In the genomic region with DNA sequence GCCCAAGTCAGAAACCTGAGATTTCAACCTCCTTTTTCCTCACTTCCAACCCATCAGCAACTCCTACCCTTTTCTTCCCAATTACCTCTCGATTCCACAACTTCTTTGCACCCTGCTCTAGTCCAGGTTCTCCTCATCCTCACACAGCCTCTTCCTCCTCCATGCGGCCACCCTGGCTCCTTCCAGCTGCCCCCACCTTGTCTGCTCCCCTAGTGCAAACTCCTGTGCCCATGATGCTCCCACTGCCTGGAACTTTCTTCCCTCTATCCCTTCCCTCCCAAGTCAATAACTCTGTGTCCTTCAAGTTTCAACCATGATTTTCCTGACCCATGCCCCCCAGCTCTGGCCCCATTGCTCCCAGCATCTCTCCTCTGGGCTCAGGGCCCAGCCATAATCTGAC, we compare ENCODE assay signal across 17 cellular contexts. TPM values are rescaled to one million over a fixed set of nuclear protein-coding genes. Genes with fewer than 3 reads are reported as not detected.
DNase-seq lines count a peak whose midpoint lies in the region; ATAC-seq, FAIRE-seq and TF ChIP-seq lines count a peak whose summit lies in the region.
"Had no signal": no experiment of that assay in that cellular context is flagged by ENCODE, and none has a peak within 500 bp of the region (broad histone marks: within the 10 kb centered on the region; RNA-seq: fewer than 3 reads in every experiment).

No MANE protein-coding gene starts in this region.

- no peak for TF ChIP-seq RAD21 in H1 (IDR thresholded peaks at IDR 0.05 in 1 of 2, conservative IDR thresholded peaks at IDR 0.05 in 1 of 2; ENCODE audit: low read depth in 2 of 2, low read length in 2 of 2)

- WGBS in H1 (ENCODE audit: extremely low coverage in 1 of 2, insufficient coverage in 1 of 2, insufficient read length in 1 of 2, insufficient replicate concordance in 2 of 2, low coverage in 1 of 2, low lambda C conversion rate in 2 of 2, missing lambda C conversion rate in 1 of 2), 2 experiments: 91 to 100% methylated on average over 1 to 2 of the region's 2 CpGs

- H3K4me2 ChIP-seq in H1 (ENCODE audit: insufficient read depth in 1 of 2, low read depth in 2 of 2, low read length in 2 of 2): no peak overlapping the region

- no peak overlapping the region for H3K23ac ChIP-seq in H1 (ENCODE audit: insufficient read length)

- peak overlapping the region; percentile 32; the same call in 1 of the 2 replicates for H2AK5ac ChIP-seq in H1 (ENCODE audit: low read depth, low read length)

- H3K23me2 ChIP-seq in H1 (ENCODE audit: low read depth, low read length): no peaks in the 10 kb centered on the region

- POLR2A ChIA-PET in H1 (lab: Charles Lee; ENCODE audit: partially characterized antibody): interaction anchor here (1.6 to 3.5 kb wide), 6 partner anchors 18 to 55 kb away, joined by 3 to 14 read pairs (median 5); a partner anchor contains a TSS

- no peak overlapping the region; a peak in 1 of 7 replicates for H3K9ac ChIP-seq in H1 (replicated peaks in 1 of 4; ENCODE audit: extremely low read depth in 1 of 4, low read depth in 3 of 4, low read length in 3 of 4)

- no peak overlapping the region for H3K27ac ChIP-seq in H1 (ENCODE audit: low read depth, low read length)
- H3K27ac ChIP-seq: prostate gland, testis had no signal

- no peak overlapping the region for H2BK120ac ChIP-seq in H1 (replicated peaks; ENCODE audit: low read depth, low read length)

- peak overlapping the region; percentile 19; the same call in 1 of the 2 replicates for H2BK12ac ChIP-seq in H1 (ENCODE audit: low read depth, low read length)

- no peak overlapping the region for H4K91ac ChIP-seq in H1 (replicated peaks; ENCODE audit: insufficient read length, low read length)

- TF ChIP-seq CTCF in H1 (IDR thresholded peaks at IDR 0.05; ENCODE audit: control extremely low read depth in 1 of 3, insufficient read depth in 1 of 3, low read depth in 1 of 3, low read length in 3 of 3): no peak
- no peak for TF ChIP-seq CTCF in GM10266 (IDR thresholded peaks at IDR 0.05; ENCODE audit: control insufficient read depth, insufficient read depth, low read depth, missing control alignments)

- CTCF ChIA-PET in H1 (lab: Charles Lee; ENCODE audit: partially characterized antibody): interaction anchor here (0.8 to 22.5 kb wide), 11 partner anchors 10 to 50 kb away, joined by 3 to 523 read pairs (median 16); a partner anchor contains a TSS

- peaks cover 41% of the 10 kb centered on the region for H3K36me3 Mint-ChIP-seq in activated CD4-positive, alpha-beta T cell treated with anti-CD3 and anti-CD28 coated beads, Interleukin-2, amount 10 ng/mL, durations not matched to agents 24 days and 14 days (ENCODE audit: low read depth)
- H3K36me3 Mint-ChIP-seq in T-helper 17 cell (ENCODE audit: low read depth): peaks cover 9% of the 10 kb centered on the region
- H3K36me3 Mint-ChIP-seq in stimulated activated effector memory CD8-positive, alpha-beta T cell treated with anti-CD3 and anti-CD28 coated beads, Interleukin-12 subunit alpha, Interleukin-12 subunit beta, amount 100 ng/mL, for 72 hours: peaks cover 55% of the 10 kb centered on the region

- no peaks in the 10 kb centered on the region for H3K79me2 ChIP-seq in H1 (ENCODE audit: control insufficient read depth in 1 of 2, insufficient read depth in 2 of 2, low read length in 2 of 2)

- ATAC-seq in T-helper 17 cell: no peak
- ATAC-seq in stimulated activated effector memory CD8-positive, alpha-beta T cell treated with anti-CD3 and anti-CD28 coated beads, Interleukin-12 subunit alpha, Interleukin-12 subunit beta, amount 100 ng/mL, for 72 hours: no peak
- ATAC-seq in esophagus mucosa: no peak

- H3K4me3 Mint-ChIP-seq in activated CD4-positive, alpha-beta T cell treated with anti-CD3 and anti-CD28 coated beads, Interleukin-2, amount 10 ng/mL, durations not matched to agents 24 days and 14 days: peak overlapping the region; percentile 59
- no peak overlapping the region for H3K4me3 Mint-ChIP-seq in T-helper 17 cell
- H3K4me3 Mint-ChIP-seq in stimulated activated effector memory CD8-positive, alpha-beta T cell treated with anti-CD3 and anti-CD28 coated beads, Interleukin-12 subunit alpha, Interleukin-12 subunit beta, amount 100 ng/mL, for 72 hours: peak overlapping the region; percentile 70

- no peak overlapping the region for H3K4me3 ChIP-seq in H1 (ENCODE audit: extremely low read depth in 1 of 4, insufficient read depth in 2 of 4, low read depth in 3 of 4, low read length in 4 of 4)
- H3K4me3 ChIP-seq: prostate gland, testis had no signal

- no peak overlapping the region for H3K18ac ChIP-seq in H1 (ENCODE audit: extremely low read depth, low read length)

- H2BK20ac ChIP-seq in H1 (ENCODE audit: low read length): no peak overlapping the region

- no peak overlapping the region for H2BK15ac ChIP-seq in H1 (ENCODE audit: low read length)

- H3K36me3 ChIP-seq in H1 (ENCODE audit: control insufficient read depth in 2 of 4, insufficient read depth in 4 of 4, low read length in 3 of 4): no peaks in the 10 kb centered on the region
- H3K36me3 ChIP-seq: Peyer's patch, prostate gland had no signal

- H3K9me3 ChIP-seq in T-helper 17 cell (ENCODE audit: control insufficient read depth, low read length, poor library complexity, severe bottlenecking) (peaks cover 3% of the 10 kb centered on the region), H1 (ENCODE audit: insufficient read depth in 2 of 2, low read depth in 1 of 2, low read length in 1 of 2) (no peaks in the 10 kb centered on the region)
- H3K9me3 ChIP-seq: Peyer's patch, prostate gland, testis had no signal

- peaks cover 53% of the 10 kb centered on the region for H3K4me1 Mint-ChIP-seq in activated CD4-positive, alpha-beta T cell treated with anti-CD3 and anti-CD28 coated beads, Interleukin-2, amount 10 ng/mL, durations not matched to agents 24 days and 14 days
- H3K4me1 Mint-ChIP-seq in T-helper 17 cell: peaks cover 48% of the 10 kb centered on the region
- peaks cover 71% of the 10 kb centered on the region for H3K4me1 Mint-ChIP-seq in stimulated activated effector memory CD8-positive, alpha-beta T cell treated with anti-CD3 and anti-CD28 coated beads, Interleukin-12 subunit alpha, Interleukin-12 subunit beta, amount 100 ng/mL, for 72 hours

- no peak overlapping the region for H3K14ac ChIP-seq in H1 (ENCODE audit: insufficient read length)

- H2BK5ac ChIP-seq in H1 (ENCODE audit: low read depth, low read length): no peak overlapping the region

- no peaks in the 10 kb centered on the region for H3K27me3 ChIP-seq in H1 (replicated peaks in 1 of 4; ENCODE audit: control insufficient read depth in 3 of 4, extremely low read depth in 1 of 4, insufficient read depth in 3 of 4, low read length in 3 of 4)
- H3K27me3 ChIP-seq: Peyer's patch, testis had no signal

- no peaks in the 10 kb centered on the region for H3K27me3 Mint-ChIP-seq in activated CD4-positive, alpha-beta T cell treated with anti-CD3 and anti-CD28 coated beads, Interleukin-2, amount 10 ng/mL, durations not matched to agents 24 days and 14 days
- H3K27me3 Mint-ChIP-seq in T-helper 17 cell: no peaks in the 10 kb centered on the region

- H4K8ac ChIP-seq in H1 (ENCODE audit: extremely low read depth, insufficient read depth, low read length): no peak overlapping the region

- TF ChIP-seq POLR2A in H1 (IDR thresholded peaks at IDR 0.05; ENCODE audit: control extremely low read depth in 1 of 2, low read depth in 2 of 2, low read length in 2 of 2): no peak

- peaks cover 0 to 6% (median 4%) of the 10 kb centered on the region in 4 experiments; a peak in 4 of 7 replicates for H3K4me1 ChIP-seq in H1 (replicated peaks in 1 of 4; ENCODE audit: control insufficient read depth in 3 of 4, insufficient read depth in 4 of 4, low read length in 3 of 4)
- H3K4me1 ChIP-seq: prostate gland, testis had no signal

- H3K79me1 ChIP-seq in H1 (ENCODE audit: low read depth, low read length): no peaks in the 10 kb centered on the region

- H3K9me3 Mint-ChIP-seq in activated CD4-positive, alpha-beta T cell treated with anti-CD3 and anti-CD28 coated beads, Interleukin-2, amount 10 ng/mL, durations not matched to agents 24 days and 14 days: peaks cover 7% of the 10 kb centered on the region
- peaks cover 4% of the 10 kb centered on the region for H3K9me3 Mint-ChIP-seq in stimulated activated effector memory CD8-positive, alpha-beta T cell treated with anti-CD3 and anti-CD28 coated beads, Interleukin-12 subunit alpha, Interleukin-12 subunit beta, amount 100 ng/mL, for 72 hours

- no peak overlapping the region for H2AFZ ChIP-seq in H1 (ENCODE audit: low read length)

- no peak for DNase-seq in activated CD4-positive, alpha-beta T cell treated with anti-CD3 and anti-CD28 coated beads, Interleukin-2, amount 10 ng/mL, durations not matched to agents 24 days and 14 days
- DNase-seq in activated CD4-positive, alpha-beta T cell treated with anti-CD3 and anti-CD28 coated beads, Interleukin-2, amount 50 U/mL, for 1 hour: no peak
- DNase-seq in T-helper 17 cell (no peak), H1 (ENCODE audit: low read depth in 1 of 2, low spot score in 2 of 2) (no peak), LoVo (ENCODE audit: low spot score) (no peak), GM10266 (ENCODE audit: extremely low spot score) (no peak)
- DNase-seq in stimulated activated effector memory CD8-positive, alpha-beta T cell treated with anti-CD3 and anti-CD28 coated beads, Interleukin-12 subunit alpha, Interleukin-12 subunit beta, amount 100 ng/mL, for 72 hours (ENCODE audit: low spot score in 2 of 2): no peak
- DNase-seq: activated T-cell treated with anti-CD3 and anti-CD28 coated beads for 4 hours, dermis blood vessel endothelial cell, kidney, NCI-H2029, NCI-H526, testis had no signal

- H3K4ac ChIP-seq in H1 (replicated peaks; ENCODE audit: insufficient read length, low read depth, low read length): no peak overlapping the region

- intact Hi-C loops in activated CD4-positive, alpha-beta T cell treated with anti-CD3 and anti-CD28 coated beads, Interleukin-2, amount 10 ng/mL, durations not matched to agents 24 days and 14 days (cut with micrococcal nuclease): loop anchor here (2.0 to 5.0 kb wide), 2 partner anchors 16 to 99 kb away; a partner anchor contains a TSS

- peak overlapping the region; percentile 93 for H3K27ac Mint-ChIP-seq in activated CD4-positive, alpha-beta T cell treated with anti-CD3 and anti-CD28 coated beads, Interleukin-2, amount 10 ng/mL, durations not matched to agents 24 days and 14 days
- peak overlapping the region; percentile 96 for H3K27ac Mint-ChIP-seq in T-helper 17 cell
- peak overlapping the region; percentile 96 for H3K27ac Mint-ChIP-seq in stimulated activated effector memory CD8-positive, alpha-beta T cell treated with anti-CD3 and anti-CD28 coated beads, Interleukin-12 subunit alpha, Interleukin-12 subunit beta, amount 100 ng/mL, for 72 hours

- FAIRE-seq in H1 (lab: Jason Lieb, UNC): no peak
- FAIRE-seq: A204.1, kidney had no signal

- H4K20me1 ChIP-seq in H1 (replicated peaks in 1 of 2; ENCODE audit: control insufficient read depth in 1 of 2, insufficient read depth in 2 of 2, low read length in 2 of 2): no peaks in the 10 kb centered on the region

- no peak for TF ChIP-seq EP300 in H1 (IDR thresholded peaks at IDR 0.05; ENCODE audit: borderline replicate concordance in 1 of 2, low read depth in 2 of 2, low read length in 2 of 2)

- no peak overlapping the region for H4K5ac ChIP-seq in H1 (ENCODE audit: insufficient read length, low read depth, low read length)

- H3K56ac ChIP-seq in H1 (replicated peaks; ENCODE audit: insufficient read length, low read depth, low read length): no peak overlapping the region

RNA-seq across cellular contexts. Expression of a gene that starts 17.3 kb away (rescaled TPM):
- total RNA-seq in activated CD4-positive, alpha-beta T cell treated with anti-CD3 and anti-CD28 coated beads, Interleukin-2, amount 10 ng/mL, durations not matched to agents 24 days and 14 days: 47.4 and 49.4 TPM in 2 replicates
- total RNA-seq in T-helper 17 cell (100 to 1,000 TPM in 1 of 2 donors, 10 to 100 TPM in 1; 91.3 to 131 TPM), esophagus mucosa (0.76 TPM)
- total RNA-seq in H1 (2021; fragmentation: NEBNext Ultra II Directional; extraction: Animal tissue kit (Norgen Biotek cat#: 25700)): 0.13 TPM in 1 of 2 replicates, not detected in the other
- 0.18 and 0.19 TPM in 2 replicates for polyA plus RNA-seq in H1 (2011; rRNA removed)
- 0.09 TPM for polyA plus RNA-seq in H1 (2011; cell fraction: cytosol; rRNA removed)
- polyA plus RNA-seq in H1 (2011; cell fraction: nucleus; rRNA removed): 0.09 TPM
- 0.09 TPM in 1 of 4 replicates, not detected in the others for polyA plus RNA-seq in H1 (2012, experiment 1 of 2)
- polyA plus RNA-seq in H1 (2012, experiment 2 of 2): not detected
- polyA plus RNA-seq in H1 (2013, experiment 1 of 2): 0.08 TPM
- polyA plus RNA-seq in H1 (2013, experiment 2 of 2): 0.06 TPM
- 0.10 TPM in 1 of 2 replicates, not detected in the other for polyA minus RNA-seq in H1 (2011; rRNA and poly(A)+ RNA removed)
- not detected for polyA minus RNA-seq in H1 (2011; cell fraction: cytosol; rRNA and poly(A)+ RNA removed)
- not detected for polyA minus RNA-seq in H1 (2011; cell fraction: nucleus; rRNA and poly(A)+ RNA removed)

RNA-seq across cellular contexts. Expression of a gene that starts 18.5 kb away (rescaled TPM):
- total RNA-seq in activated CD4-positive, alpha-beta T cell treated with anti-CD3 and anti-CD28 coated beads, Interleukin-2, amount 10 ng/mL, durations not matched to agents 24 days and 14 days: 0.47 TPM in 1 of 2 replicates, not detected in the other
- total RNA-seq in T-helper 17 cell (1 to 10 TPM; 3.9 to 5.0 TPM), esophagus mucosa (2.0 TPM)
- total RNA-seq in H1 (2021; fragmentation: NEBNext Ultra II Directional; extraction: Animal tissue kit (Norgen Biotek cat#: 25700)): 0.48 and 0.61 TPM in 2 replicates
- polyA plus RNA-seq in H1 (2011; rRNA removed): 0.35 TPM in 2 replicates
- 0.41 TPM for polyA plus RNA-seq in H1 (2011; cell fraction: cytosol; rRNA removed)
- 0.27 TPM for polyA plus RNA-seq in H1 (2011; cell fraction: nucleus; rRNA removed)
- 0.16 to 0.42 TPM (median 0.24 TPM) in 4 replicates for polyA plus RNA-seq in H1 (2012, experiment 1 of 2)
- 0.26 TPM for polyA plus RNA-seq in H1 (2012, experiment 2 of 2)
- 0.55 TPM for polyA plus RNA-seq in H1 (2013, experiment 1 of 2)
- 0.68 TPM for polyA plus RNA-seq in H1 (2013, experiment 2 of 2)
- polyA minus RNA-seq in H1 (2011; rRNA and poly(A)+ RNA removed): not detected in 2 replicates
- polyA minus RNA-seq in H1 (2011; cell fraction: cytosol; rRNA and poly(A)+ RNA removed): not detected
- polyA minus RNA-seq in H1 (2011; cell fraction: nucleus; rRNA and poly(A)+ RNA removed): not detected

RNA-seq across cellular contexts. Expression of a gene that starts 54.0 kb away (rescaled TPM):
- 61.5 and 66.1 TPM in 2 replicates for total RNA-seq in activated CD4-positive, alpha-beta T cell treated with anti-CD3 and anti-CD28 coated beads, Interleukin-2, amount 10 ng/mL, durations not matched to agents 24 days and 14 days
- total RNA-seq in T-helper 17 cell (100 to 1,000 TPM; 139 to 177 TPM), esophagus mucosa (51.2 TPM)
- total RNA-seq in H1 (2021; fragmentation: NEBNext Ultra II Directional; extraction: Animal tissue kit (Norgen Biotek cat#: 25700)): 78.1 and 82.3 TPM in 2 replicates
- polyA plus RNA-seq in H1 (2011; rRNA removed): 54.5 and 72.1 TPM in 2 replicates
- 78.1 TPM for polyA plus RNA-seq in H1 (2011; cell fraction: cytosol; rRNA removed)
- polyA plus RNA-seq in H1 (2011; cell fraction: nucleus; rRNA removed): 62.2 TPM
- polyA plus RNA-seq in H1 (2012, experiment 1 of 2): 90.4 to 92.7 TPM (median 91.1 TPM) in 4 replicates
- polyA plus RNA-seq in H1 (2012, experiment 2 of 2): 48.9 TPM
- polyA plus RNA-seq in H1 (2013, experiment 1 of 2): 70.5 TPM
- polyA plus RNA-seq in H1 (2013, experiment 2 of 2): 70.7 TPM
- 43.8 and 59.1 TPM in 2 replicates for polyA minus RNA-seq in H1 (2011; rRNA and poly(A)+ RNA removed)
- polyA minus RNA-seq in H1 (2011; cell fraction: cytosol; rRNA and poly(A)+ RNA removed): 19.7 TPM
- 42.0 TPM for polyA minus RNA-seq in H1 (2011; cell fraction: nucleus; rRNA and poly(A)+ RNA removed)

RNA-seq across cellular contexts. Expression of a gene that starts 55.4 kb away (rescaled TPM):
- total RNA-seq in activated CD4-positive, alpha-beta T cell treated with anti-CD3 and anti-CD28 coated beads, Interleukin-2, amount 10 ng/mL, durations not matched to agents 24 days and 14 days: 89.1 and 90.5 TPM in 2 replicates
- 100 to 1,000 TPM in 1 of 2 donors, 10 to 100 TPM in 1; 85.3 to 107 TPM for total RNA-seq in T-helper 17 cell
- 89.6 and 103 TPM in 2 replicates for total RNA-seq in H1 (2021; fragmentation: NEBNext Ultra II Directional; extraction: Animal tissue kit (Norgen Biotek cat#: 25700))
- polyA plus RNA-seq in H1 (2011; rRNA removed): 16.0 and 21.4 TPM in 2 replicates
- 38.1 TPM for polyA plus RNA-seq in H1 (2011; cell fraction: cytosol; rRNA removed)
- polyA plus RNA-seq in H1 (2011; cell fraction: nucleus; rRNA removed): 57.9 TPM
- polyA plus RNA-seq in H1 (2012, experiment 1 of 2): 66.9 to 81.1 TPM (median 74.1 TPM) in 4 replicates
- 10.3 TPM for polyA plus RNA-seq in H1 (2012, experiment 2 of 2)
- 46.8 TPM for polyA plus RNA-seq in H1 (2013, experiment 1 of 2)
- 41.7 TPM for polyA plus RNA-seq in H1 (2013, experiment 2 of 2)
- polyA minus RNA-seq in H1 (2011; rRNA and poly(A)+ RNA removed): 53.9 and 54.8 TPM in 2 replicates
- polyA minus RNA-seq in H1 (2011; cell fraction: cytosol; rRNA and poly(A)+ RNA removed): 43.7 TPM
- 142 TPM for polyA minus RNA-seq in H1 (2011; cell fraction: nucleus; rRNA and poly(A)+ RNA removed)
- total RNA-seq in esophagus mucosa: 25.7 TPM

Comparison
In these comparisons a context has a peak if more than half of its experiments do, and no peak if none do; other contexts are left out.
1. RNA of a gene that starts 17.3 kb away (total RNA-seq): 91.3 to 131 TPM in T-helper 17 cell and 47.4 to 49.4 TPM in activated CD4-positive, alpha-beta T cell treated with anti-CD3 and anti-CD28 coated beads, Interleukin-2, amount 10 ng/mL, durations not matched to agents 24 days and 14 days; 0.76 TPM in esophagus mucosa (single experiment) and 0.13 TPM in H1; every median in the first group is over 10 times any median in the second.
2. Peak in every context shown above with its lines, with median percentiles within 50 percentile points of each other: H3K27ac Mint-ChIP-seq.